Comparison of ENCODE assay signal across 16 cellular contexts in the genomic region with DNA sequence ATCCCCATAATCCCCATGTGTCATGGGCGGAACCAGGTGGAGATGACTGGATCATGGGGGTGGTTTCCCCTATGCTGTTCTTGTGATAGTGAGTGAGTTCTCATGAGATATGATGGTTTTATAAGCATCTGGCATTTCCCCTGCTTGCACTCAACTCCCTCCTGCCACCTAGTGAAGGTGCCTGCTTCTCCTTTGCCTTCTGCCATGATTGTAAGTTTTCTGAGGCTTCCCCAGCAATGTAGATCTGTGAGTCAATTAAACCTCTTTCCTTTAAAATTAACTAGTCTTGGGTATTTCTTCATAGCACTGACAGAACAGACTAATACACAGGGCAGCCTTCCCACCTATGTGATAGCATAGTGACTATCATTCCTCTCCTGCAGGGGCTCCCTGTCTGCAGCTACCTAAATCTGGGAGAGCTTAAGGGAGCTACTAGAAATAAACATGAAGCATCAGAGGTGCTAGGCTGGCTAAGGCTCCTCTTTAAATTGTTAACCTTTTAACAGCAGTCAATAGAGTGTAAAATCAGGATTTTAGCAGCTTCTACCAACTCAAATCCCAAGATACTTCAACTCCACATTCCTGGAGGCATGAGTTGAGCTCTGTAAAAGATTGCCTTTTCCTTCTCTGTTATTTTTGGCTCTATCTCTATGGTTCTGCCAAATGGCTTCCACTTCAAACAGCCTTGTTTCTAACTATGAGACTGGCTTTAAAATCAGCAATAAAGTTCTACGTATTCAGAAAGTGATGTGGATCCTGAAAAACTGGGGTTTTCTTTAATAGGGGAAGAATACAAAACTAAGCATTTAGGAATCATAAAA.
DNase-seq lines count a peak whose midpoint lies in the region; ATAC-seq and TF ChIP-seq lines count a peak whose summit lies in the region.
"Had no signal": no experiment of that assay in that cellular context is flagged by ENCODE, and none has a peak within 500 bp of the region (broad histone marks: within the 10 kb centered on the region; RNA-seq: fewer than 3 reads in every experiment).

No MANE protein-coding gene starts in this region.

- CTCF ChIA-PET in WTC11 (lab: Charles Lee), result interaction anchor here (1.1 to 1.2 kb wide), 4 partner anchors 12 to 199 kb away, joined by 3 read pairs; no protein-coding TSS in a partner anchor

- H3K9me3 ChIP-seq in cardiac muscle cell (ENCODE audit: low read depth) (no peaks in the 10 kb centered on the region), skeletal muscle satellite cell (replicated peaks; ENCODE audit: low read length) (no peaks in the 10 kb centered on the region)
- H3K9me3 ChIP-seq: sigmoid colon had no signal

- H3K27me3 Mint-ChIP-seq in activated T-cell treated with anti-CD3 and anti-CD28 coated beads, Interleukin-2, amount 50 U/mL, for 24 hours, result no peaks in the 10 kb centered on the region
- no peaks in the 10 kb centered on the region for H3K27me3 Mint-ChIP-seq in WTC11 (ENCODE audit: low read depth)
- H3K27me3 Mint-ChIP-seq in CD14-positive monocyte (ENCODE audit: low read depth in 3 of 3), result peaks cover 0 to 3% (median 0%) of the 10 kb centered on the region in 3 donors

- H3K27me3 ChIP-seq in cardiac muscle cell, result no peaks in the 10 kb centered on the region
- H3K27me3 ChIP-seq in skeletal muscle satellite cell (ENCODE audit: control insufficient read depth, insufficient read depth, low read length), result no peaks in the 10 kb centered on the region
- H3K27me3 ChIP-seq: adrenal gland, sigmoid colon had no signal

- no peaks in the 10 kb centered on the region for H3K9me3 Mint-ChIP-seq in activated T-cell treated with anti-CD3 and anti-CD28 coated beads, Interleukin-2, amount 50 U/mL, for 24 hours
- H3K9me3 Mint-ChIP-seq in WTC11, result peaks cover 18% of the 10 kb centered on the region
- H3K9me3 Mint-ChIP-seq in CD14-positive monocyte, result peaks cover 2 to 10% (median 6%) of the 10 kb centered on the region in 7 donors

- POLR2A ChIA-PET in WTC11 (lab: Charles Lee), result no interaction called here

- no peak overlapping the region for H3K4me3 Mint-ChIP-seq in activated T-cell treated with anti-CD3 and anti-CD28 coated beads, Interleukin-2, amount 50 U/mL, for 24 hours
- no peak overlapping the region for H3K4me3 Mint-ChIP-seq in WTC11
- no peak overlapping the region for H3K4me3 Mint-ChIP-seq in CD14-positive monocyte

- no peaks in the 10 kb centered on the region for H3K4me1 Mint-ChIP-seq in activated T-cell treated with anti-CD3 and anti-CD28 coated beads, Interleukin-2, amount 50 U/mL, for 24 hours (ENCODE audit: low read depth)
- H3K4me1 Mint-ChIP-seq in WTC11 (no peaks in the 10 kb centered on the region), CD14-positive monocyte (peaks cover 2% of the 10 kb centered on the region)

- H3K4me3 ChIP-seq in cardiac muscle cell (no peak overlapping the region), skeletal muscle satellite cell (ENCODE audit: low read length) (no peak overlapping the region)
- H3K4me3 ChIP-seq: adrenal gland, sigmoid colon had no signal

- TF ChIP-seq CTCF in WTC11 (IDR thresholded peaks at IDR 0.05), result no peak
- peak; percentile 5 for TF ChIP-seq CTCF in cardiac muscle cell (IDR thresholded peaks at IDR 0.05; ENCODE audit: low read depth, low read length)
- no peak for TF ChIP-seq CTCF in CD14-positive monocyte (IDR thresholded peaks at IDR 0.05)

- H3K27ac Mint-ChIP-seq in activated T-cell treated with anti-CD3 and anti-CD28 coated beads, Interleukin-2, amount 50 U/mL, for 24 hours, result peak overlapping the region; percentile 51
- no peak overlapping the region for H3K27ac Mint-ChIP-seq in WTC11
- H3K27ac Mint-ChIP-seq in CD14-positive monocyte, result peak overlapping the region in 1 of 7 donors; percentile 14

- no peak overlapping the region for H3K9ac ChIP-seq in skeletal muscle satellite cell (ENCODE audit: low read depth, low read length)

- peak overlapping the region; percentile 44 for H3K4me2 ChIP-seq in skeletal muscle satellite cell (ENCODE audit: low read length)

- peak; percentile 48; the same call in 1 of the 2 replicates for ATAC-seq in WTC11

- H3K27ac ChIP-seq in cardiac muscle cell, result peak overlapping the region; percentile 74
- H3K27ac ChIP-seq: adrenal gland, sigmoid colon had no signal

- H3K36me3 Mint-ChIP-seq in activated T-cell treated with anti-CD3 and anti-CD28 coated beads, Interleukin-2, amount 50 U/mL, for 24 hours (ENCODE audit: low read depth), result peaks cover 71% of the 10 kb centered on the region
- H3K36me3 Mint-ChIP-seq in WTC11 (peaks cover 21% of the 10 kb centered on the region), CD14-positive monocyte (peaks cover 9 to 11% of the 10 kb centered on the region in 2 donors)

- no peak for DNase-seq in activated T-cell treated with anti-CD3 and anti-CD28 coated beads, Interleukin-2, amount 50 U/mL, for 24 hours
- DNase-seq in activated T-cell treated with anti-CD3 and anti-CD28 coated beads for 4 hours (no peak), WTC11 (ENCODE audit: low spot score) (no peak), cardiac muscle cell (ENCODE audit: low read depth in 1 of 2, low spot score in 1 of 2) (peak; percentile 5 to 56), CD14-positive monocyte (ENCODE audit: low spot score) (no peak), HCEC 1CT (no peak)
- DNase-seq in stimulated activated CD4-positive, alpha-beta T cell treated with anti-CD3 and anti-CD28 coated beads, Interleukin-2, amount 100 ng/mL, for 24 hours, result no peak
- DNase-seq: activated CD8-positive, alpha-beta memory T cell treated with anti-CD3 and anti-CD28 coated beads for 24 hours; AML-193; foreskin melanocyte; GDM1; GOT3; NCI-H524 treated with DMSO at 0.1 percent for 48 hours; sigmoid colon had no signal

- intact Hi-C loops in CD14-positive monocyte (cut with micrococcal nuclease), result no loop called here

- H3K4me1 ChIP-seq in cardiac muscle cell (ENCODE audit: low read depth) (peaks cover 7% of the 10 kb centered on the region), skeletal muscle satellite cell (ENCODE audit: control insufficient read depth, insufficient read depth, low read length) (no peaks in the 10 kb centered on the region)
- H3K4me1 ChIP-seq: adrenal gland had no signal

- H3K36me3 ChIP-seq in cardiac muscle cell, result no peaks in the 10 kb centered on the region
- H3K36me3 ChIP-seq in skeletal muscle satellite cell (ENCODE audit: insufficient read depth, low read length), result no peaks in the 10 kb centered on the region
- H3K36me3 ChIP-seq: adrenal gland had no signal

TF ChIP-seq in WTC11, 78 proteins besides CTCF, POLR2A, EP300 and RAD21:
- TF ChIP-seq NR3C1 (CRISPR knock-in tag; conservative IDR thresholded peaks at IDR 0.05; ENCODE audit: low read depth), result no peak
- TF ChIP-seq, protein P1, sequence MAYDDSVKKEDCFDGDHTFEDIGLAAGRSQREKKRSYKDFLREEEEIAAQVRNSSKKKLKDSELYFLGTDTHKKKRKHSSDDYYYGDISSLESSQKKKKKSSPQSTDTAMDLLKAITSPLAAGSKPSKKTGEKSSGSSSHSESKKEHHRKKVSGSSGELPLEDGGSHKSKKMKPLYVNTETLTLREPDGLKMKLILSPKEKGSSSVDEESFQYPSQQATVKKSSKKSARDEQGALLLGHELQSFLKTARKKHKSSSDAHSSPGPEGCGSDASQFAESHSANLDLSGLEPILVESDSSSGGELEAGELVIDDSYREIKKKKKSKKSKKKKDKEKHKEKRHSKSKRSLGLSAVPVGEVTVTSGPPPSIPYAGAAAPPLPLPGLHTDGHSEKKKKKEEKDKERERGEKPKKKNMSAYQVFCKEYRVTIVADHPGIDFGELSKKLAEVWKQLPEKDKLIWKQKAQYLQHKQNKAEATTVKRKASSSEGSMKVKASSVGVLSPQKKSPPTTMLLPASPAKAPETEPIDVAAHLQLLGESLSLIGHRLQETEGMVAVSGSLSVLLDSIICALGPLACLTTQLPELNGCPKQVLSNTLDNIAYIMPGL (CRISPR knock-in tag; IDR thresholded peaks at IDR 0.05), result no peak
- no peak for TF ChIP-seq ETV6 (CRISPR knock-in tag; IDR thresholded peaks at IDR 0.05)
- TF ChIP-seq NFATC4 (CRISPR knock-in tag; IDR thresholded peaks at IDR 0.05), result no peak
- TF ChIP-seq, protein P2, sequence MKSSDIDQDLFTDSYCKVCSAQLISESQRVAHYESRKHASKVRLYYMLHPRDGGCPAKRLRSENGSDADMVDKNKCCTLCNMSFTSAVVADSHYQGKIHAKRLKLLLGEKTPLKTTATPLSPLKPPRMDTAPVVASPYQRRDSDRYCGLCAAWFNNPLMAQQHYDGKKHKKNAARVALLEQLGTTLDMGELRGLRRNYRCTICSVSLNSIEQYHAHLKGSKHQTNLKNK (CRISPR knock-in tag; IDR thresholded peaks at IDR 0.05), result no peak
- TF ChIP-seq EMX1 (CRISPR knock-in tag; IDR thresholded peaks at IDR 0.05), result no peak
- TF ChIP-seq JAZF1 (CRISPR knock-in tag; IDR thresholded peaks at IDR 0.05), result no peak
- TF ChIP-seq, protein P3, sequence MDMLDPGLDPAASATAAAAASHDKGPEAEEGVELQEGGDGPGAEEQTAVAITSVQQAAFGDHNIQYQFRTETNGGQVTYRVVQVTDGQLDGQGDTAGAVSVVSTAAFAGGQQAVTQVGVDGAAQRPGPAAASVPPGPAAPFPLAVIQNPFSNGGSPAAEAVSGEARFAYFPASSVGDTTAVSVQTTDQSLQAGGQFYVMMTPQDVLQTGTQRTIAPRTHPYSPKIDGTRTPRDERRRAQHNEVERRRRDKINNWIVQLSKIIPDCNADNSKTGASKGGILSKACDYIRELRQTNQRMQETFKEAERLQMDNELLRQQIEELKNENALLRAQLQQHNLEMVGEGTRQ (CRISPR knock-in tag; IDR thresholded peaks at IDR 0.05), result no peak
- no peak for TF ChIP-seq NFYB (CRISPR knock-in tag; conservative IDR thresholded peaks at IDR 0.05; ENCODE audit: low read depth)
- no peak for TF ChIP-seq TP53 (CRISPR knock-in tag; IDR thresholded peaks at IDR 0.05)
- no peak for TF ChIP-seq ZNF232 (CRISPR knock-in tag; IDR thresholded peaks at IDR 0.05)
- TF ChIP-seq OVOL2 (CRISPR knock-in tag; IDR thresholded peaks at IDR 0.05; ENCODE audit: borderline replicate concordance), result no peak
- no peak for TF ChIP-seq FOXJ3 (CRISPR knock-in tag; IDR thresholded peaks at IDR 0.05; ENCODE audit: borderline replicate concordance)
- no peak for TF ChIP-seq TEAD4 (CRISPR knock-in tag; IDR thresholded peaks at IDR 0.05)
- TF ChIP-seq NR2C2 (CRISPR knock-in tag; IDR thresholded peaks at IDR 0.05), result no peak

Comparison
In these comparisons a context has a peak if more than half of its experiments do, and no peak if none do; other contexts are left out.
1. DNase-seq: peak in cardiac muscle cell (2 of 2); none in activated T-cell treated with anti-CD3 and anti-CD28 coated beads, Interleukin-2, amount 50 U/mL, for 24 hours (single experiment), activated T-cell treated with anti-CD3 and anti-CD28 coated beads for 4 hours (single experiment), WTC11 (single experiment), CD14-positive monocyte (single experiment), HCEC 1CT (single experiment) and stimulated activated CD4-positive, alpha-beta T cell treated with anti-CD3 and anti-CD28 coated beads, Interleukin-2, amount 100 ng/mL, for 24 hours (0 of 2).